Comparison of ENCODE assay signal across 8 cellular contexts in genomic region chr15:49044761-49045571, GRCh38. TPM values are rescaled to one million over a fixed set of nuclear protein-coding genes. Genes with fewer than 3 reads are reported as not detected.
DNase-seq lines count a peak whose midpoint lies in the region; ATAC-seq and TF ChIP-seq lines count a peak whose summit lies in the region.

No MANE protein-coding gene starts in this region.

- H4K20me1 ChIP-seq in DOHH2 (ENCODE audit: control insufficient read depth, insufficient read depth, low read depth, low read length): no peaks in the 10 kb centered on the region

- H3K4me1 ChIP-seq in DOHH2 (ENCODE audit: control insufficient read depth, low read length) (peaks cover 22% of the 10 kb centered on the region), NT2/D1 (ENCODE audit: insufficient read depth, insufficient read length) (no peaks in the 10 kb centered on the region), trophoblast cell (ENCODE audit: control insufficient read depth in 1 of 2, insufficient read depth in 2 of 2, low read length in 2 of 2) (no peaks in the 10 kb centered on the region)

- TF ChIP-seq CTCF in DOHH2 (IDR thresholded peaks at IDR 0.05; ENCODE audit: low read depth, low read length, poor library complexity, severe bottlenecking) (no peak), endothelial cell (IDR thresholded peaks at IDR 0.05; ENCODE audit: unreplicated experiment) (no peak)

- H3K9ac ChIP-seq in NT2/D1 (ENCODE audit: insufficient read length, low read depth) (peak overlapping the region; percentile 89), trophoblast cell (ENCODE audit: low read length) (no peak overlapping the region)

- H3K14ac ChIP-seq in trophoblast cell (ENCODE audit: low read length): no peak overlapping the region

- peak overlapping the region; percentile 60 for H3K27ac ChIP-seq in DOHH2 (ENCODE audit: low read depth, low read length)
- H3K27ac ChIP-seq in trophoblast cell (ENCODE audit: low read depth, low read length): no peak overlapping the region

- H4K91ac ChIP-seq in trophoblast cell (ENCODE audit: low read depth, low read length): no peak overlapping the region

- H3K18ac ChIP-seq in trophoblast cell (ENCODE audit: low read length): no peak overlapping the region

- H3K9me3 ChIP-seq in DOHH2 (ENCODE audit: control insufficient read depth, insufficient read depth, low read length) (no peaks in the 10 kb centered on the region), NT2/D1 (ENCODE audit: insufficient read depth, low read length) (no peaks in the 10 kb centered on the region), trophoblast cell (ENCODE audit: insufficient read depth, low read depth, low read length) (no peaks in the 10 kb centered on the region)

- peaks cover 46% of the 10 kb centered on the region for H3K79me2 ChIP-seq in DOHH2 (ENCODE audit: control insufficient read depth, low read length)
- H3K79me2 ChIP-seq in trophoblast cell (ENCODE audit: control insufficient read depth, insufficient read depth, low read length, poor library complexity): peaks cover 9% of the 10 kb centered on the region

- no peak overlapping the region for H2AFZ ChIP-seq in trophoblast cell (ENCODE audit: insufficient read depth, low read length, poor library complexity)

- no peaks in the 10 kb centered on the region for H3K27me3 Mint-ChIP-seq in endothelial cell (ENCODE audit: unreplicated experiment)

- H3K4me1 Mint-ChIP-seq in endothelial cell (ENCODE audit: unreplicated experiment): peaks cover 11% of the 10 kb centered on the region

- H4K8ac ChIP-seq in trophoblast cell (ENCODE audit: low read depth, low read length): no peak overlapping the region

- peaks cover 11% of the 10 kb centered on the region; the same call in 1 of the 2 replicates for H3F3A ChIP-seq in DOHH2 (ENCODE audit: control insufficient read depth, insufficient read depth)

- WGBS in trophoblast cell (ENCODE audit: extremely low coverage, insufficient coverage, insufficient read length): no CpG with 5 or more reads among the region's 8 CpGs

- no peak overlapping the region for H2AK5ac ChIP-seq in trophoblast cell (ENCODE audit: low read length)

- H3K27ac Mint-ChIP-seq in endothelial cell (ENCODE audit: unreplicated experiment): peak overlapping the region; percentile 11

- H3K36me3 Mint-ChIP-seq in endothelial cell (ENCODE audit: low read depth, unreplicated experiment): no peaks in the 10 kb centered on the region

- H3K4me2 ChIP-seq in DOHH2 (ENCODE audit: low read length) (peak overlapping the region; percentile 91), trophoblast cell (ENCODE audit: low read length) (peak overlapping the region; percentile 69)

- no peak overlapping the region for H2BK5ac ChIP-seq in trophoblast cell (ENCODE audit: low read depth, low read length, poor library complexity)

- no peak for ATAC-seq in HG02623 (IDR thresholded peaks at IDR 0.05; ENCODE audit: unreplicated experiment)
- ATAC-seq in GM21619 (IDR thresholded peaks at IDR 0.05; ENCODE audit: unreplicated experiment): no peak
- ATAC-seq in GM18909 (IDR thresholded peaks at IDR 0.05; ENCODE audit: poor library complexity, unreplicated experiment): no peak

- H3K36me3 ChIP-seq in DOHH2 (ENCODE audit: control insufficient read depth, low read length) (peaks cover 5% of the 10 kb centered on the region; the same call in 1 of the 2 replicates), NT2/D1 (ENCODE audit: insufficient read depth, insufficient read length, low read length) (no peaks in the 10 kb centered on the region), trophoblast cell (ENCODE audit: control insufficient read depth in 1 of 2, insufficient read depth in 2 of 2, low read length in 2 of 2) (peaks cover 0 to 5% of the 10 kb centered on the region in 2 experiments)

- no peak overlapping the region for H3K23ac ChIP-seq in trophoblast cell (ENCODE audit: low read length)

- H3K4ac ChIP-seq in trophoblast cell (ENCODE audit: low read depth, low read length): no peak overlapping the region

- H2BK12ac ChIP-seq in trophoblast cell (ENCODE audit: low read length): no peak overlapping the region

- H3K9me3 Mint-ChIP-seq in endothelial cell (ENCODE audit: unreplicated experiment): no peaks in the 10 kb centered on the region

- H3K27me3 ChIP-seq in DOHH2 (ENCODE audit: control insufficient read depth, low read length) (no peaks in the 10 kb centered on the region), NT2/D1 (ENCODE audit: insufficient read depth, insufficient read length) (no peaks in the 10 kb centered on the region), trophoblast cell (ENCODE audit: insufficient read depth, low read length) (no peaks in the 10 kb centered on the region)

- H2BK120ac ChIP-seq in trophoblast cell (ENCODE audit: insufficient read depth, low read length, poor library complexity): no peak overlapping the region

- peaks cover 5% of the 10 kb centered on the region for H3K79me1 ChIP-seq in trophoblast cell (ENCODE audit: low read length)

- no peak for DNase-seq in NT2/D1 (ENCODE audit: low read depth, low spot score)
- no peak for DNase-seq in endothelial cell (ENCODE audit: low spot score)
- peak in 1 of 2 donors; percentile 25 for DNase-seq in trophoblast cell
- no peak for DNase-seq in stimulated activated CD4-positive, alpha-beta T cell treated with anti-CD3 and anti-CD28 coated beads, Interleukin-1b, Interleukin-23, amount 100 ng/mL, for 48 hours

- H3K4me3 ChIP-seq in DOHH2 (ENCODE audit: low read length) (peak overlapping the region; percentile 90), NT2/D1 (ENCODE audit: insufficient read length, low read depth) (peak overlapping the region; percentile 91), trophoblast cell (ENCODE audit: low read depth, low read length) (no peak overlapping the region)

- H4K12ac ChIP-seq in trophoblast cell (ENCODE audit: low read depth, low read length): no peak overlapping the region

- H3K4me3 Mint-ChIP-seq in endothelial cell (ENCODE audit: unreplicated experiment): peak overlapping the region; percentile 88

- H3K9me2 ChIP-seq in DOHH2 (replicated peaks; ENCODE audit: control insufficient read depth, low read length): no peaks in the 10 kb centered on the region

RNA-seq across cellular contexts. Expression of gene SECISBP2L, which starts 1.3 kb away (rescaled TPM):
- total RNA-seq in endothelial cell (ENCODE audit: unreplicated experiment): 44.3 TPM
- polyA plus RNA-seq in trophoblast cell (2013): 29.4 and 32.9 TPM in 2 replicates
